Comparison of ENCODE assay signal across 9 cellular contexts in genomic region chr3:177824190-177824786, GRCh38.
A peak's percentile ranks its signal among the peaks of the same experiment; 100 is the strongest.
DNase-seq lines count a peak whose midpoint lies in the region; ATAC-seq and TF ChIP-seq lines count a peak whose summit lies in the region.
"Had no signal": no experiment of that assay in that cellular context is flagged by ENCODE, and none has a peak within 500 bp of the region (broad histone marks: within the 10 kb centered on the region; RNA-seq: fewer than 3 reads in every experiment).

No MANE protein-coding gene starts in this region.

- POLR2A ChIA-PET in GM10248 (lab: Yijun Ruan, JAX): no interaction called here

- H3K36me3 ChIP-seq in BE2C (no peaks in the 10 kb centered on the region), parathyroid adenoma (ENCODE audit: control insufficient read depth, insufficient read depth, low read length) (no peaks in the 10 kb centered on the region)

- peak overlapping the region; percentile 56 for H2AFZ ChIP-seq in parathyroid adenoma

- ATAC-seq in HG02571 (IDR thresholded peaks at IDR 0.05; ENCODE audit: unreplicated experiment): no peak

- CTCF ChIA-PET in GM10248 (lab: Yijun Ruan, JAX): interaction anchor here (1.0 to 1.9 kb wide), 2 partner anchors 11 to 18 kb away, joined by 3 to 7 read pairs; no protein-coding TSS in a partner anchor

- H3K27me3 ChIP-seq in BE2C (no peaks in the 10 kb centered on the region), parathyroid adenoma (ENCODE audit: control insufficient read depth, insufficient read depth, low read length) (no peaks in the 10 kb centered on the region)

- H3K9me3 ChIP-seq in BE2C (no peaks in the 10 kb centered on the region), parathyroid adenoma (ENCODE audit: control insufficient read depth, low read length) (no peaks in the 10 kb centered on the region)

- H3K4me2 ChIP-seq in parathyroid adenoma (ENCODE audit: low read length): peak overlapping the region; percentile 13

- no peak overlapping the region for H3K9ac ChIP-seq in parathyroid adenoma

- TF ChIP-seq CTCF in BE2C (IDR thresholded peaks at IDR 0.05; ENCODE audit: low read depth, low read length) (no peak), foreskin fibroblast (IDR thresholded peaks at IDR 0.05; ENCODE audit: low read depth, low read length) (no peak), parathyroid adenoma (IDR thresholded peaks at IDR 0.05) (no peak), GM10248 (IDR thresholded peaks at IDR 0.05; ENCODE audit: control extremely low read depth, extremely low read depth, low read depth, missing control alignments) (no peak)

- no peaks in the 10 kb centered on the region for H3K79me2 ChIP-seq in parathyroid adenoma

- H3K4me3 ChIP-seq in BE2C (ENCODE audit: low read depth, low read length) (no peak overlapping the region), foreskin fibroblast (ENCODE audit: low read depth in 1 of 2, low read length in 2 of 2) (no peak overlapping the region), parathyroid adenoma (ENCODE audit: low read depth, low read length) (no peak overlapping the region)

- DNase-seq in BE2C: peak; percentile 65
- peak; percentile 43 to 60 for DNase-seq in SHP77 (lab: John Stamatoyannopoulos, UW)
- peak; percentile 27 to 56 for DNase-seq in foreskin fibroblast
- DNase-seq in AG08395 (ENCODE audit: low spot score): no peak
- DNase-seq in NK-92 treated with Interleukin-12 subunit alpha and Interleukin-12 subunit beta, amount 100 ng/mL, for 24 hours (lab: John Stamatoyannopoulos, UW): no peak
- DNase-seq in GM10248 (ENCODE audit: extremely low spot score): no peak
- DNase-seq: NCI-H1436 treated with DMSO at 0.1 percent for 48 hours had no signal

- H3K4me1 ChIP-seq in BE2C: peaks cover 22% of the 10 kb centered on the region
- H3K4me1 ChIP-seq in parathyroid adenoma: peaks cover 51% of the 10 kb centered on the region

- H3K27ac ChIP-seq in parathyroid adenoma: peak overlapping the region; percentile 93

Comparison
In these comparisons a context has a peak if more than half of its experiments do, and no peak if none do; other contexts are left out.
1. DNase-seq: peak in BE2C (single experiment), SHP77 (2 of 2) and foreskin fibroblast (2 of 2); none in AG08395 (single experiment), NK-92 treated with Interleukin-12 subunit alpha and Interleukin-12 subunit beta, amount 100 ng/mL, for 24 hours (single experiment) and GM10248 (single experiment).